21 cellular contexts compared by ENCODE assay signal in the genomic region with DNA sequence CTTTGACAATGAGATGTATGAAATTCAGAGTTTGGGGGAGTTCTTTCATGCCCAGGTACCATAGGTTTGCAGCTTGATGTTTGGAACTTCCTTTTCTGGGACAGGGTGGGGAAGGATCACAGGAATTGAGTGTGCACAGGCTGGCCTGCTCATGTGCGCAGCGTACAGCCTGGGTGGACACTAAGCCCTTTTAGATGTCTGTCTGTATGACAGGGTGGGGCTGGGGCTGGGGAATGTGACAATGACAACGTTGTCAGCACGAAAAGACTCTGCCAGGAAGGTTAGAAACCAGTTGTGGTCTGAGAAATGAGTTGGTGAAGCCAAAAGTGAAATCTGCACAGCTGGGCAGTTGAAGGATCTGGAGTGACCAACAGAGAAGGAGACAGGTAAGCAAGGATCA. TPM values are rescaled to one million over a fixed set of nuclear protein-coding genes. Genes with fewer than 3 reads are reported as not detected.
DNase-seq lines count a peak whose midpoint lies in the region; ATAC-seq and TF ChIP-seq lines count a peak whose summit lies in the region.
"Had no signal": no experiment of that assay in that cellular context is flagged by ENCODE, and none has a peak within 500 bp of the region (broad histone marks: within the 10 kb centered on the region; RNA-seq: fewer than 3 reads in every experiment).

No MANE protein-coding gene starts in this region.

- H3K79me2 ChIP-seq in mesendoderm (ENCODE audit: control insufficient read depth, insufficient read depth, low read length), result peaks cover 46% of the 10 kb centered on the region

- H3K27me3 ChIP-seq in Caco-2 (replicated peaks; ENCODE audit: control insufficient read depth, insufficient read depth, low read length) (no peaks in the 10 kb centered on the region), mesendoderm (ENCODE audit: insufficient read depth, low read length, poor library complexity) (no peaks in the 10 kb centered on the region)
- H3K27me3 ChIP-seq: dorsolateral prefrontal cortex, left lung had no signal

- H2BK120ac ChIP-seq in mesendoderm (ENCODE audit: low read depth, low read length), result no peak overlapping the region

- peak overlapping the region; percentile 19 for H3K27ac Mint-ChIP-seq in Caco-2 (ENCODE audit: unreplicated experiment)
- peak overlapping the region; percentile 7 for H3K27ac Mint-ChIP-seq in progenitor cell of endocrine pancreas
- H3K27ac Mint-ChIP-seq: activated CD4-positive, alpha-beta memory T cell treated with anti-CD3 and anti-CD28 coated beads, Interleukin-2, amount 10 ng/mL, durations not matched to agents 7 days and 5 days; activated naive CD8-positive, alpha-beta T cell treated with anti-CD3 and anti-CD28 coated beads, Interleukin-2, amount 50 U/mL, for 24 hours; nephron had no signal

- H4K8ac ChIP-seq in mesendoderm (ENCODE audit: low read depth, low read length), result no peak overlapping the region

- no peaks in the 10 kb centered on the region for H3K9me3 Mint-ChIP-seq in Caco-2 (ENCODE audit: unreplicated experiment)
- no peaks in the 10 kb centered on the region for H3K9me3 Mint-ChIP-seq in progenitor cell of endocrine pancreas (ENCODE audit: low read depth)
- H3K9me3 Mint-ChIP-seq: activated CD4-positive, alpha-beta memory T cell treated with anti-CD3 and anti-CD28 coated beads, Interleukin-2, amount 10 ng/mL, durations not matched to agents 7 days and 5 days; activated naive CD8-positive, alpha-beta T cell treated with anti-CD3 and anti-CD28 coated beads, Interleukin-2, amount 50 U/mL, for 24 hours; nephron had no signal

- H3K4me1 ChIP-seq in Caco-2 (peaks cover 24% of the 10 kb centered on the region), mesendoderm (ENCODE audit: control insufficient read depth, low read depth, low read length) (peaks cover 2% of the 10 kb centered on the region)

- H3K9me3 ChIP-seq in Caco-2, result 0 out of 2 replicates have a peak, but pooled peaks cover 2% of the 10 kb centered on the region
- H3K9me3 ChIP-seq: left lung had no signal

- no peak overlapping the region for H4K5ac ChIP-seq in mesendoderm (ENCODE audit: low read length)

- H3K4me3 Mint-ChIP-seq in Caco-2 (ENCODE audit: unreplicated experiment) (no peak overlapping the region), progenitor cell of endocrine pancreas (ENCODE audit: low read depth) (no peak overlapping the region)
- H3K4me3 Mint-ChIP-seq: activated CD4-positive, alpha-beta memory T cell treated with anti-CD3 and anti-CD28 coated beads, Interleukin-2, amount 10 ng/mL, durations not matched to agents 7 days and 5 days; activated naive CD8-positive, alpha-beta T cell treated with anti-CD3 and anti-CD28 coated beads, Interleukin-2, amount 50 U/mL, for 24 hours; nephron had no signal

- no peak overlapping the region for H2BK15ac ChIP-seq in mesendoderm (replicated peaks; ENCODE audit: low read depth)

- no peak overlapping the region for H3K4me3 ChIP-seq in Caco-2 (ENCODE audit: low read depth, low read length)
- no peak overlapping the region for H3K4me3 ChIP-seq in mesendoderm (ENCODE audit: low read length)
- H3K4me3 ChIP-seq: left lung had no signal

- H3K27me3 Mint-ChIP-seq in Caco-2 (ENCODE audit: insufficient read depth, unreplicated experiment) (no peaks in the 10 kb centered on the region), progenitor cell of endocrine pancreas (no peaks in the 10 kb centered on the region)

- no peak overlapping the region for H3K23ac ChIP-seq in mesendoderm (ENCODE audit: low read length)

- TF ChIP-seq CTCF in Caco-2 (IDR thresholded peaks at IDR 0.05; ENCODE audit: insufficient read depth in 1 of 2, low read depth in 1 of 2, low read length in 1 of 2, severe bottlenecking in 1 of 2, unreplicated experiment in 1 of 2), result no peak
- TF ChIP-seq CTCF in progenitor cell of endocrine pancreas (IDR thresholded peaks at IDR 0.05; ENCODE audit: unreplicated experiment), result no peak

- ATAC-seq in left ventricle myocardium superior (peak; percentile 75), GM21717 (IDR thresholded peaks at IDR 0.05; ENCODE audit: unreplicated experiment) (no peak), left colon (no peak)
- ATAC-seq: activated naive CD8-positive, alpha-beta T cell treated with anti-CD3 and anti-CD28 coated beads, Interleukin-2, amount 50 U/mL, for 24 hours; left lung had no signal

- H2BK5ac ChIP-seq in mesendoderm (ENCODE audit: low read length), result no peak overlapping the region

- no peak overlapping the region for H3K9ac ChIP-seq in mesendoderm (ENCODE audit: low read length)

- no peak overlapping the region for H3K56ac ChIP-seq in mesendoderm (ENCODE audit: low read length)

- DNase-seq in Caco-2 (no peak), SW480 (ENCODE audit: low spot score) (peak; percentile 79), left ventricle myocardium superior (peak; percentile 47), progenitor cell of endocrine pancreas (ENCODE audit: low spot score, unreplicated experiment) (no peak), NCI-H774 (lab: John Stamatoyannopoulos, UW) (no peak), mesendoderm (no peak), left colon (no peak)
- DNase-seq: activated CD4-positive, alpha-beta memory T cell treated with anti-CD3 and anti-CD28 coated beads, Interleukin-2, amount 10 ng/mL, durations not matched to agents 7 days and 5 days; activated effector memory CD4-positive, alpha-beta T cell treated with anti-CD3 and anti-CD28 coated beads, Interleukin-2, amount 50 U/mL, for 16 hours; activated naive CD8-positive, alpha-beta T cell treated with anti-CD3 and anti-CD28 coated beads, Interleukin-2, amount 50 U/mL, for 24 hours; DMS79; left lung; NCI-H1092; NCI-H2029; NCI-H226; NCI-H82; OCI-M1; stimulated activated CD8-positive, alpha-beta memory T cell treated with anti-CD3 and anti-CD28 coated beads, Interleukin-4, amount 100 ng/mL, for 48 hours had no signal

- no peak overlapping the region for H3K4me2 ChIP-seq in mesendoderm (ENCODE audit: low read length)

- H3K79me1 ChIP-seq in mesendoderm (ENCODE audit: low read length), result peaks cover 8% of the 10 kb centered on the region

- no peak overlapping the region for H2AK5ac ChIP-seq in mesendoderm (ENCODE audit: low read length)

- no peak overlapping the region for H3K4ac ChIP-seq in mesendoderm (ENCODE audit: low read depth, low read length)

- H3K18ac ChIP-seq in mesendoderm (ENCODE audit: low read length), result no peak overlapping the region

- BruUV-seq in Caco-2 (replicated peaks; lab: Mats Ljungman, UMichigan), result no TSS peak

- no CpG with 5 or more reads among the region's 4 CpGs for WGBS in mesendoderm (ENCODE audit: extremely low coverage, insufficient coverage, low lambda C conversion rate)

- H3K36me3 Mint-ChIP-seq in Caco-2 (ENCODE audit: insufficient read depth, unreplicated experiment) (peaks cover 13% of the 10 kb centered on the region), progenitor cell of endocrine pancreas (ENCODE audit: insufficient read depth) (no peaks in the 10 kb centered on the region)

- H3K36me3 ChIP-seq in Caco-2 (ENCODE audit: control insufficient read depth, insufficient read depth, low read length), result no peaks in the 10 kb centered on the region
- no peaks in the 10 kb centered on the region for H3K36me3 ChIP-seq in mesendoderm (ENCODE audit: control insufficient read depth, insufficient read depth, low read length)
- H3K36me3 ChIP-seq: left lung had no signal

- no peak overlapping the region for H3K27ac ChIP-seq in mesendoderm (ENCODE audit: low read depth, low read length)
- H3K27ac ChIP-seq: left lung had no signal

- H3K4me1 Mint-ChIP-seq in Caco-2 (ENCODE audit: low read depth, unreplicated experiment) (peaks cover 27% of the 10 kb centered on the region), progenitor cell of endocrine pancreas (ENCODE audit: low read depth) (peaks cover 12% of the 10 kb centered on the region)
- H3K4me1 Mint-ChIP-seq: activated CD4-positive, alpha-beta memory T cell treated with anti-CD3 and anti-CD28 coated beads, Interleukin-2, amount 10 ng/mL, durations not matched to agents 7 days and 5 days had no signal

- CTCF ChIA-PET in Caco-2 (lab: Charles Lee), result no interaction called here

- intact Hi-C loops in Caco-2 (cut with micrococcal nuclease; ENCODE audit: unreplicated experiment), result no loop called here
- intact Hi-C loops in left ventricle myocardium superior (cut with micrococcal nuclease), result no loop called here
- intact Hi-C loops in left colon (cut with DNase I, micrococcal nuclease), result no loop called here

- POLR2A ChIA-PET in Caco-2 (lab: Charles Lee), result no interaction called here

RNA-seq across cellular contexts. Expression of a gene that starts 47.4 kb away (rescaled TPM):
- total RNA-seq in Caco-2 (2022), result 120 and 126 TPM in 2 replicates
- total RNA-seq in left ventricle myocardium superior, result 38.0 TPM
- total RNA-seq in progenitor cell of endocrine pancreas, result 57.0 and 61.2 TPM in 2 replicates
- polyA plus RNA-seq in mesendoderm (2013, experiment 1 of 2), result 44.3 TPM
- 44.8 TPM for polyA plus RNA-seq in mesendoderm (2013, experiment 2 of 2)
- total RNA-seq in left colon, result 1 to 10 TPM; 5.3 to 6.3 TPM

Comparison
In these comparisons a context has a peak if more than half of its experiments do, and no peak if none do; other contexts are left out.
1. DNase-seq: peak in SW480 (single experiment) and left ventricle myocardium superior (single experiment); none in Caco-2 (0 of 2), progenitor cell of endocrine pancreas (single experiment), NCI-H774 (single experiment), mesendoderm (single experiment) and left colon (0 of 2).